Comparison of ENCODE assay signal across 15 cellular contexts in the genomic region with DNA sequence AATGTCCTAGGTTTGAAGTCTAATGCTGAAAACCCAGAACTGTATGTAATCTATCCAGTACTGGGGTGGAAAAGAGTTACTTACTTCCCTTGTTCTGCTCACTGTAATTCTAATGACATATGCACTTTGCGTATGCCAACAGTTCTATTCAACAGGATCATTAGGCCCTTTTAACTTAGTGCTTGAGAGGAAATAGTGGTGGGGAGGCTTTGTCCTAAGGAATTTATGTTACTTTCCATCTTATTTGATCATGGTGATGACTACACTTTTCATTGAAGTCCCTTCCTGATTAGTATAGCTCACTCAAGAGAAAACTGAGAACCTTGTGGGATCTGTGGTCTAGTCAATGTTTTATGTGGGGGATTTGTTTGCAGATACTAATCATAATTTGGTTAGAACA.
"Had no signal": no experiment of that assay in that cellular context is flagged by ENCODE, and none has a peak within 500 bp of the region (broad histone marks: within the 10 kb centered on the region; RNA-seq: fewer than 3 reads in every experiment).

No MANE protein-coding gene starts in this region.

- DNase-seq: activated CD4-positive, alpha-beta T cell treated with anti-CD3 and anti-CD28 coated beads, Interleukin-2, amount 50 U/mL, for 48 hours; activated CD4-positive, CD25-positive, alpha-beta regulatory T cell treated with anti-CD3 and anti-CD28 coated beads, Interleukin-2, amount 50 U/mL, for 72 hours; activated CD8-positive, alpha-beta memory T cell treated with anti-CD3 and anti-CD28 coated beads, Interleukin-2, amount 10 ng/mL, durations not matched to agents 7 days and 5 days; activated effector memory CD4-positive, alpha-beta T cell treated with anti-CD3 and anti-CD28 coated beads, Interleukin-2, amount 50 U/mL, for 16 hours; activated T-cell treated with anti-CD3 and anti-CD28 coated beads, Interleukin-2, amount 50 U/mL, for 4 hours; amniotic stem cell; foreskin fibroblast; heart left ventricle; pancreas; retina; uterus had no signal

- ATAC-seq: activated CD8-positive, alpha-beta memory T cell treated with anti-CD3 and anti-CD28 coated beads, Interleukin-2, amount 10 ng/mL, durations not matched to agents 7 days and 5 days; activated naive CD4-positive, alpha-beta T cell treated with anti-CD3 and anti-CD28 coated beads, Interleukin-2, amount 50 U/mL, for 72 hours; activated T-cell treated with anti-CD3 and anti-CD28 coated beads, Interleukin-2, amount 50 U/mL, for 4 hours; heart left ventricle; pancreas had no signal

- H3K36me3 ChIP-seq: breast epithelium, esophagus muscularis mucosa, heart left ventricle, pancreas, uterus had no signal

- H3K27me3 ChIP-seq: breast epithelium, esophagus muscularis mucosa, heart left ventricle, pancreas, uterus had no signal

- H3K9me3 ChIP-seq: breast epithelium, esophagus muscularis mucosa, heart left ventricle, pancreas, uterus had no signal

- H3K27ac ChIP-seq: breast epithelium, esophagus muscularis mucosa, heart left ventricle, pancreas, skin epidermis, uterus had no signal

- H3K4me3 ChIP-seq: breast epithelium, esophagus muscularis mucosa, heart left ventricle, pancreas, skin epidermis, uterus had no signal

- H3K4me1 ChIP-seq: breast epithelium, esophagus muscularis mucosa, heart left ventricle, pancreas, uterus had no signal
